ENCODE assay signal across 28 cellular contexts in the genomic region with DNA sequence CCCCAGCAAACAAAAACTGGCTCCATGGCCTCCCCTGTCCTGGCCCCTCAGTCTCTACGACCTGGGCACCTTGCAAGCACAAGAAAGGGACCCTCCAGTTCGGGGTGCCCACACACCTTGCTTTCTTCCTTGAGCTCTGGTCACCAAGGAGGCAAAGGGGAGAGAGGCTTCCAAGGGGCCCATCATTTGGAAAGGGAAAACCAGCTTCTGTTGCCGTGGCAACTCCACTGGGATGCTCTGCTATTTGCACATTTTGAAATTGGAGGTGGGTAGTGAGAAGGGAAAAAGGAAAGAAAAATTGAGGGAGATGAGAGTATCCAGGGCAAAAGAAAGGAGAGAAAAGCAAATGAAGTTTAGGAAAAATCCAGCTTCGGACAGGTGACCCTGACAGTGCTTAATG.
"Had no signal": no experiment of that assay in that cellular context is flagged by ENCODE, and none has a peak within 500 bp of the region (broad histone marks: within the 10 kb centered on the region; RNA-seq: fewer than 3 reads in every experiment).

No MANE protein-coding gene starts in this region.

- H3K9me3 ChIP-seq: left ventricle myocardium inferior, mucosa of descending colon, pancreas, prostate gland, stomach, suprapubic skin, thoracic aorta, tibial artery, upper lobe of right lung had no signal

- H3K27me3 ChIP-seq: pancreas, stomach, upper lobe of right lung had no signal

- H3K4me1 Mint-ChIP-seq: memory B cell; naive thymus-derived CD4-positive, alpha-beta T cell; stimulated activated naive B cell treated with anti-CD40 and anti-IgM and Interleukin-4, amounts not matched to agents 10 μg/mL and 1 μg/mL and 100 μg/mL, for 72 hours had no signal

- H3K36me3 ChIP-seq: left ventricle myocardium inferior, pancreas, prostate gland, stomach, suprapubic skin, thoracic aorta, tibial artery, upper lobe of right lung had no signal

- H3K4me1 ChIP-seq: left ventricle myocardium inferior, pancreas, prostate gland, stomach, suprapubic skin, tibial artery, upper lobe of right lung had no signal

- H3K4me3 Mint-ChIP-seq: immature natural killer cell; memory B cell; naive thymus-derived CD4-positive, alpha-beta T cell; natural killer cell treated with Interleukin-12 subunit alpha and Interleukin-12 subunit beta and Interleukin-15 and Interleukin-18, amount 100 ng/mL, for 72 hours; neural crest cell; stimulated activated naive B cell treated with anti-CD40 and anti-IgM and Interleukin-4, amounts not matched to agents 10 μg/mL and 1 μg/mL and 100 μg/mL, for 72 hours had no signal

- H3K36me3 Mint-ChIP-seq: immature natural killer cell; memory B cell; naive thymus-derived CD4-positive, alpha-beta T cell; natural killer cell treated with Interleukin-12 subunit alpha and Interleukin-12 subunit beta and Interleukin-15 and Interleukin-18, amount 100 ng/mL, for 72 hours; stimulated activated naive B cell treated with anti-CD40 and anti-IgM and Interleukin-4, amounts not matched to agents 10 μg/mL and 1 μg/mL and 100 μg/mL, for 72 hours had no signal

- DNase-seq: immature natural killer cell; islet precursor cell; left ventricle myocardium inferior; midbrain; naive thymus-derived CD4-positive, alpha-beta T cell; pancreas; retina; right cardiac atrium; stimulated activated CD4-positive, alpha-beta T cell treated with anti-CD3 and anti-CD28 coated beads, Interleukin-12 subunit alpha, Interleukin-12 subunit beta, amount 100 ng/mL, for 4 hours; stimulated activated CD4-positive, alpha-beta T cell treated with anti-CD3 and anti-CD28 coated beads, Interleukin-15, amount 100 ng/mL, for 24 hours; stimulated activated CD4-positive, alpha-beta T cell treated with anti-CD3 and anti-CD28 coated beads, Interleukin-2, amount 100 ng/mL, for 24 hours; stimulated activated CD4-positive, alpha-beta T cell treated with anti-CD3 and anti-CD28 coated beads, Interleukin-4, amount 100 ng/mL, for 1 hour; stimulated activated naive B cell treated with anti-CD40 and anti-IgM and Interleukin-4, amounts not matched to agents 10 μg/mL and 1 μg/mL and 100 μg/mL, for 72 hours; stimulated activated naive CD8-positive, alpha-beta T cell treated with anti-CD3 and anti-CD28 coated beads, Interleukin-15, Interleukin-2, amounts not matched to agents 100 U/mL and 50 U/mL, for 24 hours; stomach; tibial artery; trophoblast cell; upper lobe of right lung had no signal

- H3K27ac Mint-ChIP-seq: immature natural killer cell; memory B cell; naive thymus-derived CD4-positive, alpha-beta T cell; natural killer cell treated with Interleukin-12 subunit alpha and Interleukin-12 subunit beta and Interleukin-15 and Interleukin-18, amount 100 ng/mL, for 72 hours; stimulated activated naive B cell treated with anti-CD40 and anti-IgM and Interleukin-4, amounts not matched to agents 10 μg/mL and 1 μg/mL and 100 μg/mL, for 72 hours had no signal

- ATAC-seq: mucosa of descending colon; naive thymus-derived CD4-positive, alpha-beta T cell; natural killer cell treated with Interleukin-12 subunit alpha and Interleukin-12 subunit beta and Interleukin-15 and Interleukin-18, amount 100 ng/mL, for 72 hours; pancreas; right cardiac atrium; sciatic nerve; stimulated activated naive B cell treated with anti-CD40 and anti-IgM and Interleukin-4, amounts not matched to agents 10 μg/mL and 1 μg/mL and 100 μg/mL, for 72 hours; stimulated activated naive CD8-positive, alpha-beta T cell treated with anti-CD3 and anti-CD28 coated beads, Interleukin-15, Interleukin-2, amounts not matched to agents 100 U/mL and 50 U/mL, for 24 hours; upper lobe of right lung had no signal

- H3K4me3 ChIP-seq: left ventricle myocardium inferior, lung, mucosa of descending colon, pancreas, prostate gland, skin epidermis, stomach, suprapubic skin, thoracic aorta, tibial artery, upper lobe of right lung had no signal
